ENCODE assay signal across 2 cellular contexts in the genomic region with DNA sequence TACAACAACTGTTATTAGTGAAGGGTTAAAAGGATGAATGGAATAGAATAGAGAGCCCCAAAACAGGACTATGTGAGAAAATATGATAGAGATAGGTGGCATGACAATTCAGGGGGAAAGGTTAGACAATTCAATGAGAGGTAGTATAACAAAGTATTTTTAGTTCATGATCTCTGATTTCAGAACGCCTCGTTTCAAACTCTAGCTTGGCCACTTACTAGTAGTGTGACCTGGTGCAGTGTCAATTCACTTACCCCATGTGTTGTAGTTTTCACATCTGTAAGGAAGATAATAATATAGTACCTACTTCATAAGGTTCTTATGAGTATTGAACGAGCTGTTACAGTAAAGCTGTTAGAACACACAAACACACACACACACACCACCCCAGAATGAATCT.
TF ChIP-seq lines count a peak whose summit lies in the region.

No MANE protein-coding gene starts in this region.

TF ChIP-seq in IMR-90, 13 proteins besides CTCF, POLR2A, EP300 and RAD21:
- TF ChIP-seq MAZ (IDR thresholded peaks at IDR 0.05; ENCODE audit: borderline replicate concordance, low read depth, low read length) (no peak), CHD1 (IDR thresholded peaks at IDR 0.05; ENCODE audit: low read depth, low read length) (no peak), NFE2L2 (IDR thresholded peaks at IDR 0.05; ENCODE audit: low read depth, low read length) (no peak), RFX5 (IDR thresholded peaks at IDR 0.05; ENCODE audit: low read depth, low read length) (no peak), FOS (IDR thresholded peaks at IDR 0.05; ENCODE audit: low read depth, low read length) (no peak), BHLHE40 (IDR thresholded peaks at IDR 0.05; ENCODE audit: low read depth, low read length) (no peak), MAFK (IDR thresholded peaks at IDR 0.05; ENCODE audit: low read depth, low read length) (no peak), SMC3 (IDR thresholded peaks at IDR 0.05; ENCODE audit: low read depth, low read length) (no peak), RCOR1 (IDR thresholded peaks at IDR 0.05; ENCODE audit: insufficient replicate concordance, low read length) (no peak), MXI1 (IDR thresholded peaks at IDR 0.05; ENCODE audit: borderline replicate concordance, low read depth, low read length) (no peak), CEBPB (IDR thresholded peaks at IDR 0.05; ENCODE audit: low read depth, low read length) (no peak)
- TF ChIP-seq, protein P1, sequence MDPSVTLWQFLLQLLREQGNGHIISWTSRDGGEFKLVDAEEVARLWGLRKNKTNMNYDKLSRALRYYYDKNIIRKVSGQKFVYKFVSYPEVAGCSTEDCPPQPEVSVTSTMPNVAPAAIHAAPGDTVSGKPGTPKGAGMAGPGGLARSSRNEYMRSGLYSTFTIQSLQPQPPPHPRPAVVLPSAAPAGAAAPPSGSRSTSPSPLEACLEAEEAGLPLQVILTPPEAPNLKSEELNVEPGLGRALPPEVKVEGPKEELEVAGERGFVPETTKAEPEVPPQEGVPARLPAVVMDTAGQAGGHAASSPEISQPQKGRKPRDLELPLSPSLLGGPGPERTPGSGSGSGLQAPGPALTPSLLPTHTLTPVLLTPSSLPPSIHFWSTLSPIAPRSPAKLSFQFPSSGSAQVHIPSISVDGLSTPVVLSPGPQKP (IDR thresholded peaks at IDR 0.05; ENCODE audit: borderline replicate concordance, low read depth, low read length) = no peak
- TF ChIP-seq, protein P2, sequence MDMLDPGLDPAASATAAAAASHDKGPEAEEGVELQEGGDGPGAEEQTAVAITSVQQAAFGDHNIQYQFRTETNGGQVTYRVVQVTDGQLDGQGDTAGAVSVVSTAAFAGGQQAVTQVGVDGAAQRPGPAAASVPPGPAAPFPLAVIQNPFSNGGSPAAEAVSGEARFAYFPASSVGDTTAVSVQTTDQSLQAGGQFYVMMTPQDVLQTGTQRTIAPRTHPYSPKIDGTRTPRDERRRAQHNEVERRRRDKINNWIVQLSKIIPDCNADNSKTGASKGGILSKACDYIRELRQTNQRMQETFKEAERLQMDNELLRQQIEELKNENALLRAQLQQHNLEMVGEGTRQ (IDR thresholded peaks at IDR 0.05; ENCODE audit: low read depth, low read length) = no peak

TF ChIP-seq in H1, 55 proteins besides CTCF, POLR2A, EP300 and RAD21:
- TF ChIP-seq BACH1 (IDR thresholded peaks at IDR 0.05; ENCODE audit: low read length) (no peak), RFX5 (IDR thresholded peaks at IDR 0.05; ENCODE audit: borderline replicate concordance, low read depth, low read length) (no peak)
- TF ChIP-seq, protein P3, sequence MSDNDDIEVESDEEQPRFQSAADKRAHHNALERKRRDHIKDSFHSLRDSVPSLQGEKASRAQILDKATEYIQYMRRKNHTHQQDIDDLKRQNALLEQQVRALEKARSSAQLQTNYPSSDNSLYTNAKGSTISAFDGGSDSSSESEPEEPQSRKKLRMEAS (IDR thresholded peaks at IDR 0.05) = no peak
